Comparison of ENCODE assay signal across 2 cellular contexts in the genomic region with DNA sequence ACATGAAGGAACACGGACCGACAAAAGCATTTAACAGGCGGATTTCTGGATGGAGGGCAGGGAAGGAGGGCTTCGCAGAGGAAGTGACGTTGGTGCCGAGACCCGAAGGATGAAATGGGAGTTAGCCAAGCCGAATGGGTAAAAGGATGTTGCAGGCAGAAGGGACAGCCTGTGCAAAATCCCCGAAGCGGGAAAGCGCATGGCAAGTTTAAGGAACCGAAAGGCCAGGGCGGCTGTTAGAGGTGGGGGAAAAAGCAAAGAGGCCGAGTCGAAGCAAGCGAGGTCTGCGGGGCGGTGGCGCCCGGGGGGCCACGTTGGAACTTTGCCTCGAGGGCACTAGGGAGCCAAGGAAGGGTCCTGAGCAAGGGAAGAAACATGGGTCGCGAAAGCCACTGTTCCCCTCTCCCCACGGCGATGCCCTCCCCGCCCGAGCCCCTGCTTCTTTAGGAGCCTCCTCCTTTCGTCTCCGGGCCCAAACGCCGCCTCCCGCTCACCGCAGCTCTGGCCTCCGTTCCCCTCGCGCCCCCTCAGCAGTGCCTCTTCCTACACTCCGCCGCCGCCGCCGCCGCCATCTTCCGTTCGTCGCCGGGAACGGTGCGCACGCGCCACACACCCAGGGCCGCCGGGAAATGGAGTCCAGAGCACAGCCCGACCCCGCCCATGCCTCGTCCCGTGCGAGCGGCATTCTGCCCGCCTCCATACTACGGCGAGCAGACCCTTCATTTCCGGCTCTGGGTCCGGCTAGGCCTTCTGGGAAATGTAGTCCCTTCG.
TF ChIP-seq lines count a peak whose summit lies in the region.

Gene SYMPK, minus strand, starts transcription at position 584 of the 771 bp plus-strand sequence. CDS start 8,652 bp downstream, outside the sequence.

TF ChIP-seq in IMR-90, 13 proteins besides CTCF, POLR2A, EP300 and RAD21:
- peak; percentile 97 for TF ChIP-seq BHLHE40 (IDR thresholded peaks at IDR 0.05; ENCODE audit: low read depth, low read length)
- TF ChIP-seq RCOR1 (IDR thresholded peaks at IDR 0.05; ENCODE audit: insufficient replicate concordance, low read length), result no peak
- TF ChIP-seq, protein P1, sequence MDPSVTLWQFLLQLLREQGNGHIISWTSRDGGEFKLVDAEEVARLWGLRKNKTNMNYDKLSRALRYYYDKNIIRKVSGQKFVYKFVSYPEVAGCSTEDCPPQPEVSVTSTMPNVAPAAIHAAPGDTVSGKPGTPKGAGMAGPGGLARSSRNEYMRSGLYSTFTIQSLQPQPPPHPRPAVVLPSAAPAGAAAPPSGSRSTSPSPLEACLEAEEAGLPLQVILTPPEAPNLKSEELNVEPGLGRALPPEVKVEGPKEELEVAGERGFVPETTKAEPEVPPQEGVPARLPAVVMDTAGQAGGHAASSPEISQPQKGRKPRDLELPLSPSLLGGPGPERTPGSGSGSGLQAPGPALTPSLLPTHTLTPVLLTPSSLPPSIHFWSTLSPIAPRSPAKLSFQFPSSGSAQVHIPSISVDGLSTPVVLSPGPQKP (IDR thresholded peaks at IDR 0.05; ENCODE audit: borderline replicate concordance, low read depth, low read length), result no peak
- TF ChIP-seq MAZ (IDR thresholded peaks at IDR 0.05; ENCODE audit: borderline replicate concordance, low read depth, low read length), result peak; percentile 57; the same call in 1 of the 2 replicates
- TF ChIP-seq MXI1 (IDR thresholded peaks at IDR 0.05; ENCODE audit: borderline replicate concordance, low read depth, low read length), result peak; percentile 72; the same call in 1 of the 2 replicates
- TF ChIP-seq NFE2L2 (IDR thresholded peaks at IDR 0.05; ENCODE audit: low read depth, low read length), result no peak
- TF ChIP-seq MAFK (IDR thresholded peaks at IDR 0.05; ENCODE audit: low read depth, low read length), result no peak
- peak; percentile 85; the same call in 1 of the 2 replicates for TF ChIP-seq USF2 (IDR thresholded peaks at IDR 0.05; ENCODE audit: low read depth, low read length)
- no peak for TF ChIP-seq CHD1 (IDR thresholded peaks at IDR 0.05; ENCODE audit: low read depth, low read length)

TF ChIP-seq in endothelial cell of umbilical vein, 7 proteins besides CTCF, POLR2A, EP300 and RAD21:
- peak; percentile 87 for TF ChIP-seq POLR2AphosphoS5 (IDR thresholded peaks at IDR 0.05; ENCODE audit: insufficient read depth, low read depth, low read length)
- TF ChIP-seq FOS (IDR thresholded peaks at IDR 0.05; ENCODE audit: borderline replicate concordance, insufficient read depth, low read length), result no peak
- TF ChIP-seq MYC (IDR thresholded peaks at IDR 0.05; ENCODE audit: low read depth, low read length), result peak; percentile 2
- TF ChIP-seq, protein P2, sequence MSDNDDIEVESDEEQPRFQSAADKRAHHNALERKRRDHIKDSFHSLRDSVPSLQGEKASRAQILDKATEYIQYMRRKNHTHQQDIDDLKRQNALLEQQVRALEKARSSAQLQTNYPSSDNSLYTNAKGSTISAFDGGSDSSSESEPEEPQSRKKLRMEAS (IDR thresholded peaks at IDR 0.05; ENCODE audit: insufficient read depth, insufficient read length), result peak; percentile 32
